In the genomic region with DNA sequence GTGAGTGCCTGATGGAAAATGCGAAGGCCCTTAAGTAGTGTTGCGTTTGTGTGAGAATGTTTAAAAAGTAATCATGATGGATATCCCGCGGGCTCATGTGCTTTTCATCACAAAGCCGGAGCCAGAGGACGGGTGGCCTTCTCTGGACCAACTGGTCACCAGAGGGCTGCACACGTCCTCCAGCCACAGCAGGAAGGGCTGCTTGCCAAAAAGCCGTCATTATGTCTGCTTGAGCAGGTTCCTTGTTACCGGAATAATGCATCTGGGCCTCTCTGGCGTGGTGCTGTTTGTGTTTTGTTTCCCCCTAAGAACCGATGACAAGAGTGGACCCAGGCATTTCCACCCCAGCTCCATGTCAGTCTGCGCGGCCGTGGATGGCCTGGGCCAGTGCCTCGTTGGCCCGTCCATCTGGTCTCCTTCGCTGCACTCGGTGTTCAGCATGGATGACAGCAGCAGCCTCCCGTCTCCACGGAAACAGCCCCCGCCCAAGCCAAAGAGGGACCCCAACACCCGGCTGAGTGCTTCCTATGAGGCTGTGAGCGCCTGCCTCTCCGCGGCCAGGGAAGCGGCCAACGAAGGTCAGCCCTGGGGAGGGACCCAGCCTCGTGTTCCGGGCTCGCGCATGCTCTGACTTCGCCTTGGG, we compare ENCODE assay signal across 23 cellular contexts.
"Had no signal": no experiment of that assay in that cellular context is flagged by ENCODE, and none has a peak within 500 bp of the region (broad histone marks: within the 10 kb centered on the region; RNA-seq: fewer than 3 reads in every experiment).

No MANE protein-coding gene starts in this region.

- H3K4me1 ChIP-seq: colonic mucosa, prostate gland, right lobe of liver had no signal

- H3K9me3 ChIP-seq: colonic mucosa, esophagus squamous epithelium, gastroesophageal sphincter, heart right ventricle, prostate gland, right lobe of liver, tibial artery had no signal

- H3K27me3 ChIP-seq: colonic mucosa, esophagus squamous epithelium, gastroesophageal sphincter, heart right ventricle, right lobe of liver, tibial artery had no signal

- ATAC-seq: activated CD4-positive, CD25-positive, alpha-beta regulatory T cell treated with anti-CD3 and anti-CD28 coated beads, Interleukin-2, amount 50 U/mL, for 24 hours; activated CD8-positive, alpha-beta memory T cell treated with anti-CD3 and anti-CD28 coated beads, Interleukin-2, amount 10 ng/mL, durations not matched to agents 7 days and 5 days; activated CD8-positive, alpha-beta T cell treated with anti-CD3 and anti-CD28 coated beads for 36 hours; effector memory CD8-positive, alpha-beta T cell; gastroesophageal sphincter; heart right ventricle; left lobe of liver; naive thymus-derived CD8-positive, alpha-beta T cell; right lobe of liver had no signal

- H3K36me3 ChIP-seq: colonic mucosa, esophagus squamous epithelium, gastroesophageal sphincter, heart right ventricle, prostate gland, right lobe of liver, tibial artery had no signal

- H3K27ac ChIP-seq: colonic mucosa, dorsolateral prefrontal cortex, esophagus squamous epithelium, gastroesophageal sphincter, heart right ventricle, prostate gland, right lobe of liver, skin epidermis, tibial artery had no signal

- DNase-seq: activated CD4-positive, alpha-beta T cell treated with anti-CD3 and anti-CD28 coated beads, Interleukin-2, amount 10 ng/mL, durations not matched to agents 7 days and 5 days; activated CD8-positive, alpha-beta memory T cell treated with anti-CD3 and anti-CD28 coated beads, Interleukin-2, amount 10 ng/mL, durations not matched to agents 7 days and 5 days; activated CD8-positive, alpha-beta T cell treated with anti-CD3 and anti-CD28 coated beads for 36 hours; activated effector memory CD4-positive, alpha-beta T cell treated with anti-CD3 and anti-CD28 coated beads, Interleukin-2, amount 50 U/mL, for 16 hours; activated naive CD4-positive, alpha-beta T cell treated with anti-CD3 and anti-CD28 coated beads, Interleukin-2, amount 10 ng/mL, durations not matched to agents 7 days and 5 days; activated T-cell treated with anti-CD3 and anti-CD28 coated beads for 4 hours; central memory CD4-positive, alpha-beta T cell; colonic mucosa; effector memory CD8-positive, alpha-beta T cell; esophagus squamous epithelium; heart right ventricle; kidney; naive thymus-derived CD8-positive, alpha-beta T cell; right lobe of liver; stimulated activated CD4-positive, alpha-beta T cell treated with anti-CD3 and anti-CD28 coated beads, Interleukin-1b, Interleukin-23, amount 100 ng/mL, for 48 hours; tibial artery had no signal

- H3K4me3 ChIP-seq: colonic mucosa, esophagus squamous epithelium, gastroesophageal sphincter, heart right ventricle, lung, prostate gland, right lobe of liver, skin epidermis, tibial artery had no signal
